In genomic region chr1:2212167-2212541, GRCh38 we compare ENCODE assay signal across 9 cellular contexts. TPM values are rescaled to one million over a fixed set of nuclear protein-coding genes. Genes with fewer than 3 reads are reported as not detected.
A peak's percentile ranks its signal among the peaks of the same experiment; 100 is the strongest.
DNase-seq lines count a peak whose midpoint lies in the region; ATAC-seq and TF ChIP-seq lines count a peak whose summit lies in the region.
"Had no signal": no experiment of that assay in that cellular context is flagged by ENCODE, and none has a peak within 500 bp of the region (broad histone marks: within the 10 kb centered on the region; RNA-seq: fewer than 3 reads in every experiment).

No MANE protein-coding gene starts in this region.

- no peaks in the 10 kb centered on the region for H3K36me3 Mint-ChIP-seq in activated T-cell treated with anti-CD3 and anti-CD28 coated beads, Interleukin-2, amount 50 U/mL, for 72 hours (ENCODE audit: insufficient read depth in 2 of 2)
- no peaks in the 10 kb centered on the region for H3K36me3 Mint-ChIP-seq in nephron progenitor cell (ENCODE audit: low read depth)

- peak overlapping the region; percentile 65 for H3K27ac Mint-ChIP-seq in activated T-cell treated with anti-CD3 and anti-CD28 coated beads, Interleukin-2, amount 50 U/mL, for 72 hours
- H3K27ac Mint-ChIP-seq in nephron progenitor cell = peak overlapping the region; percentile 98

- intact Hi-C loops in uterus (cut with DNase I; ENCODE audit: low total_unique reads) = no loop called here

- no peaks in the 10 kb centered on the region for H3K27me3 Mint-ChIP-seq in activated T-cell treated with anti-CD3 and anti-CD28 coated beads, Interleukin-2, amount 50 U/mL, for 72 hours (ENCODE audit: low read depth)
- no peaks in the 10 kb centered on the region for H3K27me3 Mint-ChIP-seq in nephron progenitor cell (ENCODE audit: low read depth, poor library complexity)

- H3K4me1 ChIP-seq in uterus = peaks cover 9 to 46% of the 10 kb centered on the region in 2 donors

- H3K27ac ChIP-seq in uterus = peak overlapping the region; percentile 96 to 99

- peak overlapping the region; percentile 22 for H3K4me3 ChIP-seq in epithelial cell of proximal tubule (ENCODE audit: low read depth, low read length)
- H3K4me3 ChIP-seq in uterus = peak overlapping the region; percentile 17 to 27

- TF ChIP-seq POLR2A in uterus (IDR thresholded peaks at IDR 0.05) = no peak

- ATAC-seq in activated T-cell treated with anti-CD3 and anti-CD28 coated beads, Interleukin-2, amount 50 U/mL, for 72 hours (replicated peaks in 1 of 2) = no peak
- ATAC-seq in HG03135 (IDR thresholded peaks at IDR 0.05; ENCODE audit: unreplicated experiment) = no peak

- no peak for DNase-seq in activated T-cell treated with anti-CD3 and anti-CD28 coated beads, Interleukin-2, amount 50 U/mL, for 72 hours
- DNase-seq in activated T-cell treated with anti-CD3 and anti-CD28 coated beads for 4 hours (no peak), epithelial cell of proximal tubule (ENCODE audit: low read depth) (no peak), nephron progenitor cell (no peak), uterus (no peak), NCI-H446 treated with DMSO at 0.1 percent for 48 hours (lab: John Stamatoyannopoulos, UW) (no peak), NCI-H1436 treated with DMSO at 0.1 percent for 48 hours (lab: John Stamatoyannopoulos, UW) (no peak)
- DNase-seq: activated CD8-positive, alpha-beta memory T cell treated with anti-CD3 and anti-CD28 coated beads, Interleukin-2, amount 50 U/mL, for 48 hours had no signal

- peak overlapping the region in 1 of 2 donors; percentile 56 for H3K4me3 Mint-ChIP-seq in activated T-cell treated with anti-CD3 and anti-CD28 coated beads, Interleukin-2, amount 50 U/mL, for 72 hours
- no peak overlapping the region for H3K4me3 Mint-ChIP-seq in nephron progenitor cell

- no peaks in the 10 kb centered on the region for H3K9me3 ChIP-seq in uterus

- TF ChIP-seq CTCF in epithelial cell of proximal tubule (conservative IDR thresholded peaks at IDR 0.05; ENCODE audit: low read depth, low read length) (no peak), nephron progenitor cell (IDR thresholded peaks at IDR 0.05) (no peak), uterus (IDR thresholded peaks at IDR 0.05) (no peak)

- no peaks in the 10 kb centered on the region for H3K36me3 ChIP-seq in uterus

- no peaks in the 10 kb centered on the region for H3K27me3 ChIP-seq in uterus

- no peaks in the 10 kb centered on the region for H3K9me3 Mint-ChIP-seq in activated T-cell treated with anti-CD3 and anti-CD28 coated beads, Interleukin-2, amount 50 U/mL, for 72 hours
- no peaks in the 10 kb centered on the region for H3K9me3 Mint-ChIP-seq in nephron progenitor cell

- no peaks in the 10 kb centered on the region for H3K4me1 Mint-ChIP-seq in activated T-cell treated with anti-CD3 and anti-CD28 coated beads, Interleukin-2, amount 50 U/mL, for 72 hours (ENCODE audit: low read depth)
- peaks cover 47% of the 10 kb centered on the region for H3K4me1 Mint-ChIP-seq in nephron progenitor cell

RNA-seq across cellular contexts. Expression of gene SKI, which starts 16.0 kb away (rescaled TPM):
- total RNA-seq in activated T-cell treated with anti-CD3 and anti-CD28 coated beads, Interleukin-2, amount 50 U/mL, for 72 hours = 10 to 100 TPM; 28.5 to 32.3 TPM
- total RNA-seq in epithelial cell of proximal tubule (13.5 and 20.2 TPM in 2 replicates), uterus (100 to 1,000 TPM in 1 of 4 donors, 10 to 100 TPM in 3; 22.8 to 148 (median 34.9) TPM)

RNA-seq across cellular contexts. Expression of gene FAAP20, which starts 17.6 kb away (rescaled TPM):
- total RNA-seq in activated T-cell treated with anti-CD3 and anti-CD28 coated beads, Interleukin-2, amount 50 U/mL, for 72 hours = 10 to 100 TPM; 74.6 to 80.4 TPM
- total RNA-seq in epithelial cell of proximal tubule (40.0 and 63.3 TPM in 2 replicates), uterus (10 to 100 TPM in 2 of 4 donors, 1 to 10 TPM in 2; 1.5 to 68.5 (median 15.4) TPM)
